ENCODE assay signal across 1 cellular context in genomic region chr21:45410865-45411809, GRCh38.
TF ChIP-seq lines count a peak whose summit lies in the region.

No MANE protein-coding gene starts in this region.

TF ChIP-seq in H1, 55 proteins besides CTCF, POLR2A, EP300 and RAD21 (continued from another document):
- no peak for TF ChIP-seq HDAC6 (IDR thresholded peaks at IDR 0.05; ENCODE audit: low read depth, low read length)
- no peak for TF ChIP-seq SIRT6 (IDR thresholded peaks at IDR 0.05; ENCODE audit: low read length)
- no peak for TF ChIP-seq KDM4A (IDR thresholded peaks at IDR 0.05; ENCODE audit: low read depth, low read length, severe bottlenecking)
- no peak for TF ChIP-seq SP1 (IDR thresholded peaks at IDR 0.05; ENCODE audit: low read depth, low read length)
- no peak for TF ChIP-seq RXRA (IDR thresholded peaks at IDR 0.05; ENCODE audit: insufficient read depth, low read depth, low read length)
- TF ChIP-seq KDM5A (IDR thresholded peaks at IDR 0.05; ENCODE audit: low read length): no peak
- no peak for TF ChIP-seq SAP30 (IDR thresholded peaks at IDR 0.05; ENCODE audit: insufficient read depth, insufficient replicate concordance, low read length)
- no peak for TF ChIP-seq EGR1 (IDR thresholded peaks at IDR 0.05; ENCODE audit: borderline replicate concordance, low read depth, low read length)
- no peak for TF ChIP-seq E2F6 (IDR thresholded peaks at IDR 0.05)
- no peak for TF ChIP-seq FOSL1 (IDR thresholded peaks at IDR 0.05; ENCODE audit: insufficient read depth, low read depth, low read length)
- TF ChIP-seq BRCA1 (IDR thresholded peaks at IDR 0.05; ENCODE audit: low read depth, low read length): no peak
- no peak for TF ChIP-seq JUN (IDR thresholded peaks at IDR 0.05; ENCODE audit: low read depth, low read length)
- no peak for TF ChIP-seq NANOG (IDR thresholded peaks at IDR 0.05; ENCODE audit: insufficient read depth, low read depth, low read length, poor library complexity, severe bottlenecking)
